ENCODE assay signal across 1 cellular context in genomic region chr2:71337776-71338175, GRCh38.
TF ChIP-seq lines count a peak whose summit lies in the region.

No MANE protein-coding gene starts in this region.

TF ChIP-seq in SK-N-SH, 30 proteins besides CTCF, POLR2A, EP300 and RAD21 (continued from another document):
- TF ChIP-seq REST (IDR thresholded peaks at IDR 0.05; ENCODE audit: low read depth, low read length) (no peak), TAF1 (IDR thresholded peaks at IDR 0.05; ENCODE audit: borderline replicate concordance, low read depth, low read length) (no peak), MEF2A (IDR thresholded peaks at IDR 0.05; ENCODE audit: borderline replicate concordance, low read depth) (no peak), TCF12 (IDR thresholded peaks at IDR 0.05) (0 out of 2 replicates have a peak, but pooled peaks have one; percentile 3), CHD2 (IDR thresholded peaks at IDR 0.05; ENCODE audit: low read length, partially characterized antibody) (peak; percentile 40)
